15 cellular contexts compared by ENCODE assay signal in genomic region chr17:13813347-13814240, GRCh38.
"Had no signal": no experiment of that assay in that cellular context is flagged by ENCODE, and none has a peak within 500 bp of the region (broad histone marks: within the 10 kb centered on the region; RNA-seq: fewer than 3 reads in every experiment).

No MANE protein-coding gene starts in this region.

- ATAC-seq: effector memory CD8-positive, alpha-beta T cell; gastroesophageal sphincter; naive thymus-derived CD8-positive, alpha-beta T cell had no signal

- H3K36me3 ChIP-seq: gastroesophageal sphincter, neutrophil, transverse colon had no signal

- H3K9me3 ChIP-seq: gastroesophageal sphincter, neutrophil, transverse colon had no signal

- H3K4me1 ChIP-seq: gastroesophageal sphincter, transverse colon had no signal

- H3K27me3 ChIP-seq: gastroesophageal sphincter, neutrophil, transverse colon had no signal

- H3K27ac ChIP-seq: epithelial cell of prostate, gastroesophageal sphincter, neutrophil, skin epidermis, transverse colon had no signal

- H3K4me3 ChIP-seq: gastroesophageal sphincter, skin epidermis, transverse colon had no signal

- DNase-seq: activated B cell treated with CpG ODN at 0.5 μM for 24 hours; activated CD4-positive, alpha-beta T cell treated with anti-CD3 and anti-CD28 coated beads, Interleukin-2, amount 10 ng/mL, durations not matched to agents 24 days and 14 days; aorta; effector memory CD8-positive, alpha-beta T cell; islet precursor cell; naive thymus-derived CD8-positive, alpha-beta T cell; stimulated activated CD4-positive, alpha-beta T cell treated with anti-CD3 and anti-CD28 coated beads, Interleukin-4, amount 100 ng/mL, for 24 hours; stimulated activated naive CD4-positive, alpha-beta T cell treated with Interleukin-2 at 50 U/mL for 16 hours; substantia nigra; T-helper 2 cell; transverse colon had no signal
